Comparison of ENCODE assay signal across 24 cellular contexts in genomic region chr5:177204281-177204680, GRCh38.
"Had no signal": no experiment of that assay in that cellular context is flagged by ENCODE, and none has a peak within 500 bp of the region (broad histone marks: within the 10 kb centered on the region; RNA-seq: fewer than 3 reads in every experiment).

No MANE protein-coding gene starts in this region.

- H3K27me3 ChIP-seq: MG63 had no signal

- H3K27ac ChIP-seq: KMS-11 had no signal

- H3K9me3 ChIP-seq: MG63 had no signal

- H3K4me3 ChIP-seq: MG63 had no signal

- ATAC-seq: activated CD8-positive, alpha-beta memory T cell treated with anti-CD3 and anti-CD28 coated beads, Interleukin-2, amount 10 ng/mL, durations not matched to agents 7 days and 5 days; PC-3; WTC11 had no signal

- H3K27ac Mint-ChIP-seq: activated CD4-positive, alpha-beta T cell treated with anti-CD3 and anti-CD28 coated beads, Interleukin-2, amount 10 ng/mL, durations not matched to agents 24 days and 14 days; activated CD8-positive, alpha-beta memory T cell treated with anti-CD3 and anti-CD28 coated beads, Interleukin-2, amount 10 ng/mL, durations not matched to agents 7 days and 5 days; activated naive CD4-positive, alpha-beta T cell treated with anti-CD3 and anti-CD28 coated beads, Interleukin-2, amount 10 ng/mL, durations not matched to agents 7 days and 5 days; T-helper 1 cell treated with Interleukin-12 subunit alpha and Interleukin-12 subunit beta and Interleukin-4 antibody, amounts not matched to agents 30 μg/mL and 1 μg/mL, for 36 hours had no signal

- H3K4me3 Mint-ChIP-seq: activated CD4-positive, alpha-beta T cell treated with anti-CD3 and anti-CD28 coated beads, Interleukin-2, amount 10 ng/mL, durations not matched to agents 24 days and 14 days; activated CD8-positive, alpha-beta memory T cell treated with anti-CD3 and anti-CD28 coated beads, Interleukin-2, amount 10 ng/mL, durations not matched to agents 7 days and 5 days; activated naive CD4-positive, alpha-beta T cell treated with anti-CD3 and anti-CD28 coated beads, Interleukin-2, amount 10 ng/mL, durations not matched to agents 7 days and 5 days; activated T-cell treated with anti-CD3 and anti-CD28 coated beads, Interleukin-2, amount 50 U/mL, for 24 hours; T-helper 1 cell treated with Interleukin-12 subunit alpha and Interleukin-12 subunit beta and Interleukin-4 antibody, amounts not matched to agents 30 μg/mL and 1 μg/mL, for 36 hours; WTC11 had no signal

- H3K4me2 ChIP-seq: KMS-11 had no signal

- H3K9me3 Mint-ChIP-seq: activated CD4-positive, alpha-beta T cell treated with anti-CD3 and anti-CD28 coated beads, Interleukin-2, amount 10 ng/mL, durations not matched to agents 24 days and 14 days; activated naive CD4-positive, alpha-beta T cell treated with anti-CD3 and anti-CD28 coated beads, Interleukin-2, amount 10 ng/mL, durations not matched to agents 7 days and 5 days; activated T-cell treated with anti-CD3 and anti-CD28 coated beads, Interleukin-2, amount 50 U/mL, for 24 hours; T-helper 1 cell treated with Interleukin-12 subunit alpha and Interleukin-12 subunit beta and Interleukin-4 antibody, amounts not matched to agents 30 μg/mL and 1 μg/mL, for 36 hours; WTC11 had no signal

- H3K27me3 Mint-ChIP-seq: activated CD4-positive, alpha-beta T cell treated with anti-CD3 and anti-CD28 coated beads, Interleukin-2, amount 10 ng/mL, durations not matched to agents 24 days and 14 days; activated CD8-positive, alpha-beta memory T cell treated with anti-CD3 and anti-CD28 coated beads, Interleukin-2, amount 10 ng/mL, durations not matched to agents 7 days and 5 days; activated naive CD4-positive, alpha-beta T cell treated with anti-CD3 and anti-CD28 coated beads, Interleukin-2, amount 10 ng/mL, durations not matched to agents 7 days and 5 days; activated T-cell treated with anti-CD3 and anti-CD28 coated beads, Interleukin-2, amount 50 U/mL, for 24 hours had no signal

- DNase-seq: activated CD4-positive, alpha-beta T cell treated with anti-CD3 and anti-CD28 coated beads for 1 hour; activated CD4-positive, alpha-beta T cell treated with anti-CD3 and anti-CD28 coated beads, Interleukin-2, amount 10 ng/mL, durations not matched to agents 24 days and 14 days; activated CD4-positive, alpha-beta T cell treated with anti-CD3 and anti-CD28 coated beads, Interleukin-2, amount 50 U/mL, for 48 hours; activated CD8-positive, alpha-beta memory T cell treated with anti-CD3 and anti-CD28 coated beads, Interleukin-2, amount 10 ng/mL, durations not matched to agents 7 days and 5 days; activated gamma-delta T cell treated with Interleukin-2 at 50 U/mL for 16 hours; activated naive CD4-positive, alpha-beta T cell treated with anti-CD3 and anti-CD28 coated beads, Interleukin-2, amount 10 ng/mL, durations not matched to agents 7 days and 5 days; activated T-cell treated with anti-CD3 and anti-CD28 coated beads, Interleukin-2, amount 50 U/mL, for 24 hours; aorta; central memory CD4-positive, alpha-beta T cell; MG63; MV-4-11; NCI-H1092 treated with DMSO at 0.1 percent for 48 hours; NCI-H1417 treated with DMSO at 0.1 percent for 48 hours; NCI-H1694; NCI-H2029; NCI-H2107; NCI-H510A treated with DMSO at 0.1 percent for 48 hours; NCI-H69; NK-92 treated with Interleukin-12 subunit alpha and Interleukin-12 subunit beta, amount 100 ng/mL, for 24 hours; PC-3; SHP77 treated with DMSO at 0.1 percent for 48 hours had no signal

- H3K4me1 Mint-ChIP-seq: WTC11 had no signal
